In the genomic region with DNA sequence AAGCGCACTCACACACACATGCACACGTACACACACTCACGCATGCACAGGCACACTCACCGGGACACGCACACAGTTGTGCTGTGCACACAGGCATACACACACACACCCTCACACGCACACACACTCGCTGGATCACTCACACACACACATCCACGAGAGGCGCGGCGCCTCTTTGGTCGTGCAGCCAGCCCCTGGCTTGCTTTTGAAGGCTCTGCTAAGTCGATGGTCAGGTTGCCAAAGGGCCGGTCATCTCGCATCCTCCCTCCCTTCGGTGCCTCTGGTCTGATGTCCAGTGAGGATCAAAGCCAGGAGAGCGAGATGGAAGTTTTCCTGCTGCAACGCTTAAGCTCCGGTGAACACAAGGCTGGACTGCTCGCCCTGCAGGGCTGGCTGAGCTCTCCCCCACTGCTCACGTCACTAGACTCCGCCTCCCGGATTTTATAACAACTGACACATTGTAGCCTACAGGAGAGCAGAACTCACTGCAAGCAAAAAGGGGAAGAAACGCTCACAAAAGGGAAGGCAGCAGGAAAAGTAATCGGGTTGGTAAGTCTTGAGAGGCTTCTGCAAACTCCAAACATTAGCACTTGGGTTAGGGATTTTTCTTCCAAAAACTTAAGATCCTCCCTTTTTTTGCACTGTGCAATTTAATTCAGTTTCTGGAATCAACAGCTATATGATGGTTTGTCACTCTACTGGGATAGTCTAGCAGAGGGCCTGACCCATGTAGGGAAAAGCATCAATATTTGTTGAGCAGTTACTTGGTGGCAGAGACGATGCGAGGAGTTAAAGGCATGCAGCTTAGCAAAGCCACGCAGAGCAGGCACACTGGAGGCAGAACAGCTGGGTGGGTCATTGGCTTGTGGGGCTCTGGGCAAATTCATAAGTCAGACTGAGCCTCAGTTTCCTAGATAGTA, we compare ENCODE assay signal across 8 cellular contexts. TPM values are rescaled to one million over a fixed set of nuclear protein-coding genes. Genes with fewer than 3 reads are reported as not detected.
DNase-seq lines count a peak whose midpoint lies in the region; ATAC-seq and TF ChIP-seq lines count a peak whose summit lies in the region.

Gene SRGAP3 (minus strand): TSS at position 374 of the 920 bp plus-strand sequence. CDS start 695 bp downstream, outside the sequence.

- peak; percentile 69 for DNase-seq in GM12864 (ENCODE audit: low read depth)
- DNase-seq in NCI-H128 (lab: John Stamatoyannopoulos, UW; ENCODE audit: unreplicated experiment) = peak; percentile 50
- DNase-seq in SW 1271 (lab: John Stamatoyannopoulos, UW) = peak; percentile 64 to 86
- DNase-seq in amniotic epithelial cell (ENCODE audit: low read depth) = peak; percentile 86
- peak; percentile 89 for DNase-seq in left cardiac atrium
- peak; percentile 94 for DNase-seq in posterior vena cava (ENCODE audit: low spot score)
- DNase-seq in upper lobe of right lung = peak; percentile 88

- no peaks in the 10 kb centered on the region for H3K9me3 ChIP-seq in upper lobe of right lung

- no peaks in the 10 kb centered on the region for H3K27me3 ChIP-seq in upper lobe of right lung

- H3K4me3 ChIP-seq in GM12864 (ENCODE audit: low read depth, low read length) (peak within 1 kb of the TSS; percentile 73), upper lobe of right lung (peak within 1 kb of the TSS; percentile 62)

- ATAC-seq in HG02678 (IDR thresholded peaks at IDR 0.05; ENCODE audit: unreplicated experiment) = peak; percentile 100
- peak; percentile 99 for ATAC-seq in left cardiac atrium
- peak; percentile 99 for ATAC-seq in upper lobe of right lung

- H3K36me3 ChIP-seq in upper lobe of right lung = no peaks in the 10 kb centered on the region

- TF ChIP-seq CTCF in GM12864 (IDR thresholded peaks at IDR 0.05; ENCODE audit: low read depth, low read length, missing control alignments) (peak; percentile 42), upper lobe of right lung (IDR thresholded peaks at IDR 0.05) (peak; percentile 40)

- peak within 1 kb of the TSS; percentile 6 for H3K27ac ChIP-seq in upper lobe of right lung

- H3K4me1 ChIP-seq in upper lobe of right lung = peaks cover 14% of the 10 kb centered on the region

- intact Hi-C loops in left cardiac atrium (cut with DNase I) (no loop called here), posterior vena cava (cut with DNase I) (no loop called here), upper lobe of right lung (cut with DNase I) (no loop called here)

RNA-seq across cellular contexts. Expression of gene SRGAP3, which starts in this region (rescaled TPM):
- total RNA-seq in left cardiac atrium (1 to 10 TPM; 2.5 to 3.6 TPM), posterior vena cava (1 to 10 TPM; 1.7 to 3.4 TPM), upper lobe of right lung (3.2 TPM)

Comparison
In these comparisons a context has a peak if more than half of its experiments do, and no peak if none do; other contexts are left out.
1. Peak in every context shown above with its lines: DNase-seq, ATAC-seq, H3K4me3 ChIP-seq and H3K27ac ChIP-seq.